8 cellular contexts compared by ENCODE assay signal in genomic region chr3:48656061-48656840, GRCh38. TPM values are rescaled to one million over a fixed set of nuclear protein-coding genes. Genes with fewer than 3 reads are reported as not detected.
DNase-seq lines count a peak whose midpoint lies in the region; ATAC-seq and TF ChIP-seq lines count a peak whose summit lies in the region.

No MANE protein-coding gene starts in this region.

- peak overlapping the region; percentile 58; the same call in 1 of the 2 replicates for H3K27ac ChIP-seq in HCT116 (ENCODE audit: low read depth, low read length)
- H3K27ac ChIP-seq in Peyer's patch, result peak overlapping the region; percentile 62 to 84 (median 74)
- H3K27ac ChIP-seq in upper lobe of left lung, result peak overlapping the region; percentile 62 to 84 (median 78)

- POLR2A ChIA-PET in HCT116 (lab: Charles Lee), result no interaction called here

- H3K4me3 ChIP-seq in HCT116 (replicated peaks in 1 of 2; ENCODE audit: low read depth in 1 of 2, low read length in 2 of 2) (peak overlapping the region; percentile 17 to 37; a peak in 2 of 4 replicates), Peyer's patch (peak overlapping the region; percentile 47 to 81 (median 72)), upper lobe of left lung (peak overlapping the region; percentile 21 to 74 (median 68))

- H2AFZ ChIP-seq in HCT116 (ENCODE audit: low read depth, low read length, poor library complexity, severe bottlenecking), result no peak overlapping the region

- H3K4me3 Mint-ChIP-seq in activated naive CD4-positive, alpha-beta T cell treated with anti-CD3 and anti-CD28 coated beads for 36 hours, result peak overlapping the region; percentile 76

- TF ChIP-seq RAD21 in HCT116 (IDR thresholded peaks at IDR 0.05; ENCODE audit: low read depth), result no peak

- no TSS peak for BruUV-seq in HCT116 (replicated peaks; lab: Mats Ljungman, UMichigan)

- H3K4me1 Mint-ChIP-seq in activated naive CD4-positive, alpha-beta T cell treated with anti-CD3 and anti-CD28 coated beads for 36 hours (ENCODE audit: low read depth), result peaks cover 17% of the 10 kb centered on the region

- TF ChIP-seq CTCF in HCT116 (IDR thresholded peaks at IDR 0.05 in 2 of 3, conservative IDR thresholded peaks at IDR 0.05 in 1 of 3; ENCODE audit: borderline replicate concordance in 1 of 3, insufficient read depth in 1 of 3, low read depth in 2 of 3, low read length in 2 of 3) (peak in 2 of 3 experiments; percentile 40 to 50; a peak in 4 of 6 replicates), Peyer's patch (IDR thresholded peaks at IDR 0.05) (peak; percentile 66 to 87 (median 80)), upper lobe of left lung (IDR thresholded peaks at IDR 0.05) (peak; percentile 54 to 94 (median 90))

- no peaks in the 10 kb centered on the region for H4K20me1 ChIP-seq in HCT116 (ENCODE audit: insufficient read depth)

- H3K9ac ChIP-seq in HCT116 (ENCODE audit: low read length), result peak overlapping the region; percentile 24; the same call in 1 of the 2 replicates

- intact Hi-C loops in HCT116 (cut with micrococcal nuclease), result loop anchor here (1.0 kb wide), 1 partner anchor 21 kb away; the partner anchor contains the start of gene SLC26A6
- intact Hi-C loops in activated naive CD4-positive, alpha-beta T cell treated with anti-CD3 and anti-CD28 coated beads for 36 hours (cut with micrococcal nuclease), result loop anchor here (1.0 kb wide), 3 partner anchors 21 to 99 kb away; partner anchors contain the start of genes SLC26A6 and UQCRC1
- intact Hi-C loops in Right ventricle myocardium superior (cut with DNase I), result no loop called here
- intact Hi-C loops in posterior vena cava (cut with DNase I), result no loop called here

- H3K27me3 Mint-ChIP-seq in activated naive CD4-positive, alpha-beta T cell treated with anti-CD3 and anti-CD28 coated beads for 36 hours (ENCODE audit: low read depth), result peaks cover 13% of the 10 kb centered on the region

- H3K36me3 Mint-ChIP-seq in activated naive CD4-positive, alpha-beta T cell treated with anti-CD3 and anti-CD28 coated beads for 36 hours (ENCODE audit: low read depth), result no peaks in the 10 kb centered on the region

- RAD21 ChIA-PET in HCT116 (lab: Charles Lee; ENCODE audit: low non-redundant PET in 1 of 2, low total read pairs in 2 of 2, uncharacterized antibody in 2 of 2, unreplicated experiment in 2 of 2), result no interaction called here

- no peaks in the 10 kb centered on the region for H3K9me3 Mint-ChIP-seq in activated naive CD4-positive, alpha-beta T cell treated with anti-CD3 and anti-CD28 coated beads for 36 hours

- no peak for TF ChIP-seq POLR2A in HCT116 (IDR thresholded peaks at IDR 0.05; ENCODE audit: borderline replicate concordance, extremely low read depth, insufficient read depth, insufficient read length)
- no peak for TF ChIP-seq POLR2A in Peyer's patch (IDR thresholded peaks at IDR 0.05)
- TF ChIP-seq POLR2A in upper lobe of left lung (IDR thresholded peaks at IDR 0.05), result peak in 2 of 4 donors; percentile 27 to 33

- H3K79me2 ChIP-seq in HCT116 (ENCODE audit: insufficient read depth, low read length), result no peaks in the 10 kb centered on the region

- 0 to 11% methylated on average over 28 to 36 of the region's 94 CpGs for WGBS in upper lobe of left lung, 2 donors

- peak; percentile 85 for ATAC-seq in HCT116
- peak; percentile 97 for ATAC-seq in Right ventricle myocardium superior (ENCODE audit: poor library complexity)
- peak; percentile 91 to 95 for ATAC-seq in upper lobe of left lung (ENCODE audit: low FRiP score in 2 of 2)

- H3K36me3 ChIP-seq in HCT116 (ENCODE audit: control insufficient read depth in 1 of 2, insufficient read depth in 2 of 2, low read length in 2 of 2) (no peaks in the 10 kb centered on the region), Peyer's patch (no peaks in the 10 kb centered on the region), upper lobe of left lung (no peaks in the 10 kb centered on the region)

- DNase-seq in CMK (ENCODE audit: low read depth) (peak; percentile 81), HCT116 (ENCODE audit: low read depth, low spot score) (peak; percentile 21), Peyer's patch (peak; percentile 83 to 91 (median 87)), Right ventricle myocardium superior (peak; percentile 91), posterior vena cava (ENCODE audit: low spot score) (peak; percentile 92), upper lobe of left lung (peak; percentile 91 to 96), NCI-H2081 treated with DMSO at 0.1 percent for 48 hours (lab: John Stamatoyannopoulos, UW) (no peak)
- peak; percentile 89 for DNase-seq in activated naive CD4-positive, alpha-beta T cell treated with anti-CD3 and anti-CD28 coated beads for 36 hours

- peak overlapping the region; percentile 64 for H3K27ac Mint-ChIP-seq in activated naive CD4-positive, alpha-beta T cell treated with anti-CD3 and anti-CD28 coated beads for 36 hours

- no peak for TF ChIP-seq EP300 in upper lobe of left lung (IDR thresholded peaks at IDR 0.05)

- H3K4me2 ChIP-seq in HCT116 (ENCODE audit: low read length), result peak overlapping the region; percentile 66

- no peaks in the 10 kb centered on the region for H3K27me3 ChIP-seq in HCT116 (ENCODE audit: insufficient read depth, low read length)
- H3K27me3 ChIP-seq in Peyer's patch, result peaks cover 0 to 3% of the 10 kb centered on the region in 2 donors
- H3K27me3 ChIP-seq in upper lobe of left lung, result peaks cover 0 to 12% (median 0%) of the 10 kb centered on the region in 4 donors

- H3K9me2 ChIP-seq in HCT116 (ENCODE audit: insufficient read depth), result no peaks in the 10 kb centered on the region

- CTCF ChIA-PET in HCT116 (lab: Charles Lee), result no interaction called here
- CTCF ChIA-PET in activated naive CD4-positive, alpha-beta T cell treated with anti-CD3 and anti-CD28 coated beads for 36 hours (lab: Charles Lee), result interaction anchor here (0.7 to 1.9 kb wide), 8 partner anchors 9 to 572 kb away, joined by 3 to 7 read pairs (median 3); partner anchors contain the start of genes NCKIPSD and SLC26A6

- peaks cover 0 to 6% of the 10 kb centered on the region in 2 experiments; a peak in 1 of 4 replicates for H3K9me3 ChIP-seq in HCT116 (ENCODE audit: control insufficient read depth in 1 of 2, insufficient read depth in 1 of 2, low read depth in 1 of 2, low read length in 2 of 2)
- H3K9me3 ChIP-seq in Peyer's patch, result no peaks in the 10 kb centered on the region
- no peaks in the 10 kb centered on the region for H3K9me3 ChIP-seq in upper lobe of left lung

- H3K4me1 ChIP-seq in HCT116 (ENCODE audit: control insufficient read depth in 1 of 2, insufficient read depth in 2 of 2, low read length in 2 of 2), result peaks cover 0 to 8% of the 10 kb centered on the region in 2 experiments; a peak in 3 of 4 replicates
- peaks cover 0 to 24% (median 5%) of the 10 kb centered on the region in 4 donors for H3K4me1 ChIP-seq in Peyer's patch
- peaks cover 7 to 25% (median 19%) of the 10 kb centered on the region in 4 donors for H3K4me1 ChIP-seq in upper lobe of left lung

TF ChIP-seq in HCT116, 20 proteins besides CTCF, POLR2A, EP300 and RAD21:
- TF ChIP-seq EGR1 (IDR thresholded peaks at IDR 0.05; ENCODE audit: low read depth), result no peak
- no peak for TF ChIP-seq TCF7L2 (IDR thresholded peaks at IDR 0.05; ENCODE audit: borderline replicate concordance, extremely low read depth, insufficient read depth, insufficient read length)
- TF ChIP-seq ELF1 (IDR thresholded peaks at IDR 0.05; ENCODE audit: borderline replicate concordance, low read depth), result no peak
- no peak for TF ChIP-seq EZH2phosphoT487 (IDR thresholded peaks at IDR 0.05; ENCODE audit: borderline replicate concordance)

RNA-seq across cellular contexts. Expression of gene CELSR3, which starts 6.4 kb away (rescaled TPM):
- total RNA-seq in HCT116 (2021; ENCODE audit: unreplicated experiment) (7.8 TPM), Peyer's patch (1 to 10 TPM; 2.3 to 5.0 (median 2.9) TPM), Right ventricle myocardium superior (0.16 TPM), posterior vena cava (under 1 TPM; 0.65 to 0.67 TPM), upper lobe of left lung (10 to 100 TPM in 1 of 6 donors, 1 to 10 TPM in 4, under 1 TPM in 1; 0.76 to 10.5 (median 1.5) TPM)
- polyA plus RNA-seq in HCT116 (2012), result 6.3 and 6.8 TPM in 2 replicates
- total RNA-seq in activated naive CD4-positive, alpha-beta T cell treated with anti-CD3 and anti-CD28 coated beads for 36 hours, result 1 to 10 TPM; 4.9 to 5.1 TPM

RNA-seq across cellular contexts. Expression of gene SLC26A6, which starts 21.0 kb away (rescaled TPM):
- 55.1 TPM for total RNA-seq in HCT116 (2021; ENCODE audit: unreplicated experiment)
- polyA plus RNA-seq in HCT116 (2012), result 57.0 and 58.9 TPM in 2 replicates
- 100 to 1,000 TPM; 143 to 249 (median 194) TPM for total RNA-seq in Peyer's patch
- 10 to 100 TPM; 24.3 to 24.7 TPM for total RNA-seq in activated naive CD4-positive, alpha-beta T cell treated with anti-CD3 and anti-CD28 coated beads for 36 hours
- total RNA-seq in Right ventricle myocardium superior, result 10.8 TPM
- 10 to 100 TPM in 1 of 2 donors, 1 to 10 TPM in 1; 7.0 to 11.7 TPM for total RNA-seq in posterior vena cava
- 10 to 100 TPM; 10.5 to 66.0 (median 20.4) TPM for total RNA-seq in upper lobe of left lung

RNA-seq across cellular contexts. Expression of gene NCKIPSD, which starts 29.5 kb away (rescaled TPM):
- total RNA-seq in HCT116 (2021; ENCODE audit: unreplicated experiment) (36.9 TPM), Peyer's patch (10 to 100 TPM; 35.7 to 66.8 (median 64.4) TPM), Right ventricle myocardium superior (13.3 TPM), posterior vena cava (10 to 100 TPM; 14.0 to 19.8 TPM), upper lobe of left lung (10 to 100 TPM; 17.8 to 55.5 (median 21.8) TPM)
- polyA plus RNA-seq in HCT116 (2012), result 58.4 and 80.7 TPM in 2 replicates
- 10 to 100 TPM; 27.3 to 28.7 TPM for total RNA-seq in activated naive CD4-positive, alpha-beta T cell treated with anti-CD3 and anti-CD28 coated beads for 36 hours

RNA-seq across cellular contexts. Expression of gene TMEM89, which starts 34.7 kb away (rescaled TPM):
- total RNA-seq in HCT116 (2021; ENCODE audit: unreplicated experiment) (0.49 TPM), Peyer's patch (not detected), Right ventricle myocardium superior (not detected), posterior vena cava (not detected), upper lobe of left lung (under 1 TPM in 1 of 6 donors, not detected in 5; 0.67 TPM)
- polyA plus RNA-seq in HCT116 (2012), result 0.19 and 0.27 TPM in 2 replicates
- not detected for total RNA-seq in activated naive CD4-positive, alpha-beta T cell treated with anti-CD3 and anti-CD28 coated beads for 36 hours

RNA-seq across cellular contexts. Expression of gene UQCRC1, which starts 46.8 kb away (rescaled TPM):
- total RNA-seq in HCT116 (2021; ENCODE audit: unreplicated experiment), result 318 TPM
- polyA plus RNA-seq in HCT116 (2012), result 452 and 551 TPM in 2 replicates
- 100 to 1,000 TPM; 313 to 857 (median 761) TPM for total RNA-seq in Peyer's patch
- 100 to 1,000 TPM; 211 to 232 TPM for total RNA-seq in activated naive CD4-positive, alpha-beta T cell treated with anti-CD3 and anti-CD28 coated beads for 36 hours
- total RNA-seq in Right ventricle myocardium superior, result 1,265 TPM
- total RNA-seq in posterior vena cava, result 100 to 1,000 TPM; 134 to 135 TPM
- total RNA-seq in upper lobe of left lung, result 100 to 1,000 TPM; 119 to 239 (median 154) TPM

Comparison
In these comparisons a context has a peak if more than half of its experiments do, and no peak if none do; other contexts are left out.
1. intact Hi-C loops: an anchor here in HCT116 (1.0 kb wide) and activated naive CD4-positive, alpha-beta T cell treated with anti-CD3 and anti-CD28 coated beads for 36 hours (1.0 kb wide); none called in Right ventricle myocardium superior and posterior vena cava.